In genomic region chr6:63773200-63773599, GRCh38 we compare ENCODE assay signal across 8 cellular contexts.
"Had no signal": no experiment of that assay in that cellular context is flagged by ENCODE, and none has a peak within 500 bp of the region (broad histone marks: within the 10 kb centered on the region; RNA-seq: fewer than 3 reads in every experiment).

No MANE protein-coding gene starts in this region.

- H3K4me1 ChIP-seq: HAP-1 had no signal

- H3K9ac ChIP-seq: GM23248 had no signal

- H3K27ac ChIP-seq: GM23248 had no signal

- DNase-seq: GM23248, GOT3, H7, HFFc6, IMR-90 had no signal

- H3K9me3 ChIP-seq: HAP-1 had no signal

- H3K36me3 ChIP-seq: HAP-1 had no signal

- H3K4me3 ChIP-seq: GM23248, HAP-1, K562 had no signal

- H2AFZ ChIP-seq: GM23248 had no signal

- ATAC-seq: HCT116, K562 had no signal
